ENCODE assay signal across 8 cellular contexts in the genomic region with DNA sequence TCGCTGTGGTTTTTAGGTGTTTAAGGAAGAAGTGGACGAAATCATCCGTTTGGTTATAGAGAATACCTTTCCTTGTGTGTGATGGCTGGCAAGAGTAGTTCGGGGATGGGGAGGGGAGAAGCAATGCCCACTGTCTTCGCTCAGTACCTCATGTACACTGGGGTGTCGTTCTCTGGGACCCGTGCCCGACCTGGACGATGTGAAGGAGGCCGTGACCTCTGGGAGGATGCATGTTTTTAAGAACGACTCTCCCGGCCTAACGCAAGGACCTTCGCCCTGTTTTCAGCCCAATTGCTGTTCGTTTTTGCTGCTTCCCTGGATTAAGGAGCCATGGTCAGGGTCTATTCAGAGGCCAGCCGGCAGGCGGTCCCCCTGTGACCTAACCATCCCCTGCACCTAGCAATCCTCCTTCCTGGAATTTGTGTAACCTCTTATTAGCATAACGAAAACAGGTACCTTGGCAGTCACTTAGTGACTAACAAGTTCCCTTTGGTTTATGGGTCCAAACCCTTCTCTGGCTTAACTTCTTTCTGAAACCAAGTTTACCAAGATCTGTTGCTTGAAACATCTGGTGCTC. TPM values are rescaled to one million over a fixed set of nuclear protein-coding genes. Genes with fewer than 3 reads are reported as not detected.
A peak's percentile ranks its signal among the peaks of the same experiment; 100 is the strongest.
DNase-seq lines count a peak whose midpoint lies in the region; ATAC-seq and TF ChIP-seq lines count a peak whose summit lies in the region.

No MANE protein-coding gene starts in this region.

- peaks cover 40% of the 10 kb centered on the region for H3K36me3 Mint-ChIP-seq in activated CD8-positive, alpha-beta T cell treated with anti-CD3 and anti-CD28 coated beads for 36 hours (ENCODE audit: low read depth)
- no peaks in the 10 kb centered on the region for H3K36me3 Mint-ChIP-seq in stimulated activated memory B cell treated with anti-CD40 and anti-IgM and Interleukin-4, amounts not matched to agents 10 μg/mL and 1 μg/mL and 100 μg/mL, for 72 hours

- H3K27me3 Mint-ChIP-seq in activated CD8-positive, alpha-beta T cell treated with anti-CD3 and anti-CD28 coated beads for 36 hours: no peaks in the 10 kb centered on the region
- H3K27me3 Mint-ChIP-seq in stimulated activated memory B cell treated with anti-CD40 and anti-IgM and Interleukin-4, amounts not matched to agents 10 μg/mL and 1 μg/mL and 100 μg/mL, for 72 hours: no peaks in the 10 kb centered on the region

- POLR2A ChIA-PET in activated CD8-positive, alpha-beta T cell treated with anti-CD3 and anti-CD28 coated beads for 36 hours (lab: Charles Lee): interaction anchor here (1.4 to 13.9 kb wide), 4 partner anchors 31 to 51 kb away, joined by 4 to 359 read pairs (median 66); a partner anchor contains a TSS

- H3K4me1 Mint-ChIP-seq in activated CD8-positive, alpha-beta T cell treated with anti-CD3 and anti-CD28 coated beads for 36 hours (ENCODE audit: low read depth): peaks cover 62% of the 10 kb centered on the region
- peaks cover 61% of the 10 kb centered on the region for H3K4me1 Mint-ChIP-seq in stimulated activated memory B cell treated with anti-CD40 and anti-IgM and Interleukin-4, amounts not matched to agents 10 μg/mL and 1 μg/mL and 100 μg/mL, for 72 hours

- no peaks in the 10 kb centered on the region for H4K20me1 ChIP-seq in Karpas-422 (ENCODE audit: insufficient read depth, low read depth, low read length)

- no peaks in the 10 kb centered on the region for H3K9me3 Mint-ChIP-seq in activated CD8-positive, alpha-beta T cell treated with anti-CD3 and anti-CD28 coated beads for 36 hours
- H3K9me3 Mint-ChIP-seq in stimulated activated memory B cell treated with anti-CD40 and anti-IgM and Interleukin-4, amounts not matched to agents 10 μg/mL and 1 μg/mL and 100 μg/mL, for 72 hours: no peaks in the 10 kb centered on the region

- H3K79me2 ChIP-seq in Karpas-422 (ENCODE audit: low read length): no peaks in the 10 kb centered on the region

- H3K36me3 ChIP-seq in iPS-18a (ENCODE audit: control insufficient read depth, low read depth, low read length): no peaks in the 10 kb centered on the region
- H3K36me3 ChIP-seq in Karpas-422 (ENCODE audit: insufficient read depth, low read length): no peaks in the 10 kb centered on the region

- peak overlapping the region; percentile 96 for H3K4me3 Mint-ChIP-seq in activated CD8-positive, alpha-beta T cell treated with anti-CD3 and anti-CD28 coated beads for 36 hours
- peak overlapping the region; percentile 78 for H3K4me3 Mint-ChIP-seq in stimulated activated memory B cell treated with anti-CD40 and anti-IgM and Interleukin-4, amounts not matched to agents 10 μg/mL and 1 μg/mL and 100 μg/mL, for 72 hours

- TF ChIP-seq CTCF in activated CD8-positive, alpha-beta T cell treated with anti-CD3 and anti-CD28 coated beads for 36 hours (IDR thresholded peaks at IDR 0.05): no peak

- CTCF ChIA-PET in activated CD8-positive, alpha-beta T cell treated with anti-CD3 and anti-CD28 coated beads for 36 hours (lab: Charles Lee): interaction anchor here (1.4 kb wide), 1 partner anchor 72 kb away, joined by 5 read pairs; no protein-coding TSS in a partner anchor

- peak overlapping the region; percentile 96 for H3K27ac Mint-ChIP-seq in activated CD8-positive, alpha-beta T cell treated with anti-CD3 and anti-CD28 coated beads for 36 hours
- H3K27ac Mint-ChIP-seq in stimulated activated memory B cell treated with anti-CD40 and anti-IgM and Interleukin-4, amounts not matched to agents 10 μg/mL and 1 μg/mL and 100 μg/mL, for 72 hours: peak overlapping the region; percentile 70

- H3K9me3 ChIP-seq in iPS-18a (ENCODE audit: control insufficient read depth, low read depth, low read length) (no peaks in the 10 kb centered on the region), Karpas-422 (ENCODE audit: low read length) (no peaks in the 10 kb centered on the region)

- H3K9ac ChIP-seq in iPS-18a (ENCODE audit: low read length) (peak overlapping the region; percentile 75), Karpas-422 (ENCODE audit: low read length) (no peak overlapping the region)

- H2AFZ ChIP-seq in Karpas-422 (ENCODE audit: low read length): no peak overlapping the region

- no peaks in the 10 kb centered on the region for H3K9me2 ChIP-seq in Karpas-422 (replicated peaks; ENCODE audit: insufficient read depth, low read length)

- H3K4me3 ChIP-seq in iPS-18a (ENCODE audit: low read length) (peak overlapping the region; percentile 99), Karpas-422 (ENCODE audit: low read length) (no peak overlapping the region)

- H3K4me1 ChIP-seq in iPS-18a (ENCODE audit: control insufficient read depth, low read depth, low read length) (peaks cover 40% of the 10 kb centered on the region), Karpas-422 (ENCODE audit: low read length) (no peaks in the 10 kb centered on the region)

- intact Hi-C loops in activated CD8-positive, alpha-beta T cell treated with anti-CD3 and anti-CD28 coated beads for 36 hours (cut with micrococcal nuclease): loop anchor here (1.0 to 5.0 kb wide), 2 partner anchors 34 to 61 kb away; no protein-coding TSS in a partner anchor

- DNase-seq in NCI-H82 (lab: John Stamatoyannopoulos, UW) (peak; percentile 47), NCI-H82 treated with DMSO at 0.1 percent for 48 hours (lab: John Stamatoyannopoulos, UW; ENCODE audit: unreplicated experiment) (no peak), SKM-1 treated with dmso at 0.1 percent for 144 hours (lab: John Stamatoyannopoulos, UW; ENCODE audit: unreplicated experiment) (no peak), Karpas-422 (no peak)
- peak; percentile 44 for DNase-seq in activated CD8-positive, alpha-beta T cell treated with anti-CD3 and anti-CD28 coated beads for 36 hours

- peak; percentile 23 for ATAC-seq in activated CD8-positive, alpha-beta T cell treated with anti-CD3 and anti-CD28 coated beads for 36 hours
- ATAC-seq in stimulated activated memory B cell treated with anti-CD40 and anti-IgM and Interleukin-4, amounts not matched to agents 10 μg/mL and 1 μg/mL and 100 μg/mL, for 72 hours: no peak
- ATAC-seq in GM21515 (IDR thresholded peaks at IDR 0.05; ENCODE audit: unreplicated experiment): no peak

- no peak overlapping the region for H3K4me2 ChIP-seq in Karpas-422 (ENCODE audit: low read depth, low read length, poor library complexity, severe bottlenecking)

- H3K27me3 ChIP-seq in iPS-18a (ENCODE audit: control insufficient read depth, insufficient read depth, low read length): peaks cover 6% of the 10 kb centered on the region
- H3K27me3 ChIP-seq in Karpas-422 (ENCODE audit: low read length): no peaks in the 10 kb centered on the region

- peak overlapping the region; percentile 43 for H3K27ac ChIP-seq in iPS-18a (ENCODE audit: low read length)
- H3K27ac ChIP-seq in Karpas-422 (ENCODE audit: low read length): no peak overlapping the region

RNA-seq across cellular contexts. Expression of a gene that starts 1.3 kb away (rescaled TPM):
- total RNA-seq in activated CD8-positive, alpha-beta T cell treated with anti-CD3 and anti-CD28 coated beads for 36 hours: 10 to 100 TPM; 21.5 to 22.6 TPM
- total RNA-seq in Karpas-422 (2014; rRNA removed; shearing (Covaris generic); ENCODE audit: low replicate concordance): not detected in 2 replicates

RNA-seq across cellular contexts. Expression of a gene that starts 47.2 kb away (rescaled TPM):
- total RNA-seq in activated CD8-positive, alpha-beta T cell treated with anti-CD3 and anti-CD28 coated beads for 36 hours: 100 to 1,000 TPM; 871 to 893 TPM
- total RNA-seq in Karpas-422 (2014; rRNA removed; shearing (Covaris generic); ENCODE audit: low replicate concordance): 145 and 197 TPM in 2 replicates

RNA-seq across cellular contexts. Expression of a gene that starts 48.2 kb away (rescaled TPM):
- total RNA-seq in activated CD8-positive, alpha-beta T cell treated with anti-CD3 and anti-CD28 coated beads for 36 hours: 100 to 1,000 TPM; 313 to 320 TPM
- 111 and 168 TPM in 2 replicates for total RNA-seq in Karpas-422 (2014; rRNA removed; shearing (Covaris generic); ENCODE audit: low replicate concordance)

Comparison
In these comparisons a context has a peak if more than half of its experiments do, and no peak if none do; other contexts are left out.
1. DNase-seq: peak in NCI-H82 (single experiment) and activated CD8-positive, alpha-beta T cell treated with anti-CD3 and anti-CD28 coated beads for 36 hours (single experiment); none in NCI-H82 treated with DMSO at 0.1 percent for 48 hours (single experiment), SKM-1 treated with dmso at 0.1 percent for 144 hours (single experiment) and Karpas-422 (single experiment).
2. RNA of a gene that starts 1.3 kb away (total RNA-seq): 21.5 to 22.6 TPM in activated CD8-positive, alpha-beta T cell treated with anti-CD3 and anti-CD28 coated beads for 36 hours; not detected in Karpas-422; every median in the first group is over 10 times any median in the second.